17 cellular contexts compared by ENCODE assay signal in the genomic region with DNA sequence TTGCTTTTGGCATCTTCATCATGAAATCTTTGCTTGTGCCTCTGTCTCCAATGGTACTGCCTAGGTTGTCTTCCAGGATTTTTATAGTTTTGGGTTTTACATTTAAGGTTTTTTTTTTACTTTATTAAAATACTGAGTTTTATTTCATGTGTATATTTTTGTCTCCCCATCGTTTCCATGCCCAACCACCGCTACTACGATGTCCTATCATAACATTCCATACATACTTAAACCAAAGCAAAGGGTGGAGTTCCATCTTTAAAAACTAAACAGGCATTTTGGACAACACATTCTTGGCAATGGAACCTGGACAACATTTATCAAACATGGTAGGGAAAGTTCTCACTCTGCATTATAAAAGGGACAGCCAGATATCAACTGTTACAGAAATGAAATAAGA. TPM values are rescaled to one million over a fixed set of nuclear protein-coding genes. Genes with fewer than 3 reads are reported as not detected.
"Had no signal": no experiment of that assay in that cellular context is flagged by ENCODE, and none has a peak within 500 bp of the region (broad histone marks: within the 10 kb centered on the region; RNA-seq: fewer than 3 reads in every experiment).

No MANE protein-coding gene starts in this region.

RNA-seq across cellular contexts. Expression of a gene that starts 23.7 kb away (rescaled TPM):
- total RNA-seq: activated B cell treated with CpG ODN at 0.5 μM for 24 hours; activated CD4-positive, alpha-beta memory T cell treated with anti-CD3 and anti-CD28 coated beads for 36 hours; activated CD4-positive, alpha-beta T cell treated with anti-CD3 and anti-CD28 coated beads, Interleukin-2, amount 10 ng/mL, durations not matched to agents 24 days and 14 days; activated CD8-positive, alpha-beta memory T cell treated with anti-CD3 and anti-CD28 coated beads for 36 hours; activated CD8-positive, alpha-beta T cell treated with anti-CD3 and anti-CD28 coated beads for 36 hours; activated naive CD4-positive, alpha-beta T cell treated with anti-CD3 and anti-CD28 coated beads for 36 hours; activated naive CD4-positive, alpha-beta T cell treated with anti-CD3 and anti-CD28 coated beads, Interleukin-2, amount 50 U/mL, for 72 hours; activated naive CD8-positive, alpha-beta T cell treated with anti-CD3 and anti-CD28 coated beads for 36 hours; activated T-cell treated with anti-CD3 and anti-CD28 coated beads, Interleukin-2, amount 50 U/mL, for 4 hours; activated T-cell treated with anti-CD3 and anti-CD28 coated beads, Interleukin-2, amount 50 U/mL, for 72 hours; activated T-helper 1 cell treated with anti-CD3 and anti-CD28 coated beads, Interleukin-12 subunit alpha, Interleukin-12 subunit beta, Interleukin-2, Interleukin-4 antibody, amounts not matched to agents 30 ng/mL and 10 ng/mL and 1 ng/mL, durations not matched to agents 14 hours and 24 hours and 36 hours; activated T-helper 17 cell treated with anti-CD3 and anti-CD28 coated beads, Interleukin-2, amount 50 U/mL, for 72 hours; ascending aorta; bronchial epithelial cell had no signal
- polyA plus RNA-seq: adipose tissue had no signal

RNA-seq across cellular contexts. Expression of a gene that starts 37.4 kb away (rescaled TPM):
- total RNA-seq: activated B cell treated with CpG ODN at 0.5 μM for 24 hours; activated CD4-positive, alpha-beta memory T cell treated with anti-CD3 and anti-CD28 coated beads for 36 hours; activated CD4-positive, alpha-beta T cell treated with anti-CD3 and anti-CD28 coated beads, Interleukin-2, amount 10 ng/mL, durations not matched to agents 24 days and 14 days; activated CD8-positive, alpha-beta memory T cell treated with anti-CD3 and anti-CD28 coated beads for 36 hours; activated CD8-positive, alpha-beta T cell treated with anti-CD3 and anti-CD28 coated beads for 36 hours; activated naive CD4-positive, alpha-beta T cell treated with anti-CD3 and anti-CD28 coated beads for 36 hours; activated naive CD4-positive, alpha-beta T cell treated with anti-CD3 and anti-CD28 coated beads, Interleukin-2, amount 50 U/mL, for 72 hours; activated naive CD8-positive, alpha-beta T cell treated with anti-CD3 and anti-CD28 coated beads for 36 hours; activated T-cell treated with anti-CD3 and anti-CD28 coated beads, Interleukin-2, amount 50 U/mL, for 4 hours; activated T-cell treated with anti-CD3 and anti-CD28 coated beads, Interleukin-2, amount 50 U/mL, for 72 hours; activated T-helper 1 cell treated with anti-CD3 and anti-CD28 coated beads, Interleukin-12 subunit alpha, Interleukin-12 subunit beta, Interleukin-2, Interleukin-4 antibody, amounts not matched to agents 30 ng/mL and 10 ng/mL and 1 ng/mL, durations not matched to agents 14 hours and 24 hours and 36 hours; activated T-helper 17 cell treated with anti-CD3 and anti-CD28 coated beads, Interleukin-2, amount 50 U/mL, for 72 hours; ascending aorta; bronchial epithelial cell; cardiac septum; cerebellum had no signal
- polyA plus RNA-seq: adipose tissue had no signal
